In genomic region chr16:66924527-66925321, GRCh38 we compare ENCODE assay signal across 9 cellular contexts. TPM values are rescaled to one million over a fixed set of nuclear protein-coding genes. Genes with fewer than 3 reads are reported as not detected.
DNase-seq lines count a peak whose midpoint lies in the region; ATAC-seq and TF ChIP-seq lines count a peak whose summit lies in the region.
"Had no signal": no experiment of that assay in that cellular context is flagged by ENCODE, and none has a peak within 500 bp of the region (broad histone marks: within the 10 kb centered on the region; RNA-seq: fewer than 3 reads in every experiment).

No MANE protein-coding gene starts in this region.

- H3K9ac ChIP-seq in OCI-LY3 (ENCODE audit: low read length): no peak overlapping the region

- peaks cover 17% of the 10 kb centered on the region for H3K4me1 ChIP-seq in OCI-LY3 (ENCODE audit: low read length)

- TF ChIP-seq CTCF in GM13977 (IDR thresholded peaks at IDR 0.05; ENCODE audit: extremely low read depth, insufficient read depth, missing control alignments) (peak; percentile 54), OCI-LY3 (IDR thresholded peaks at IDR 0.05; ENCODE audit: low read depth, low read length) (no peak)

- H3K4me3 ChIP-seq in OCI-LY3 (ENCODE audit: low read length): peak overlapping the region; percentile 48

- in situ Hi-C loops in GM13977 (cut with MboI; ENCODE audit: low pct_unique_long_range_greater_than_20kb, low sequenced_read_pairs, unreplicated experiment): no loop called here

- ATAC-seq in HG03378 (IDR thresholded peaks at IDR 0.05; ENCODE audit: unreplicated experiment) (no peak), GM19467 (IDR thresholded peaks at IDR 0.05; ENCODE audit: unreplicated experiment) (no peak)

- H3K27me3 ChIP-seq in OCI-LY3 (ENCODE audit: low read depth, low read length): no peaks in the 10 kb centered on the region

- H3K36me3 ChIP-seq in OCI-LY3 (replicated peaks; ENCODE audit: low read depth, low read length): no peaks in the 10 kb centered on the region

- no peaks in the 10 kb centered on the region for H3K9me3 ChIP-seq in OCI-LY3 (ENCODE audit: insufficient read depth, low read length)

- peak overlapping the region; percentile 41 for H3K4me2 ChIP-seq in OCI-LY3 (ENCODE audit: low read length)

- no peak overlapping the region for H3K27ac ChIP-seq in OCI-LY3 (ENCODE audit: low read length)

- no peaks in the 10 kb centered on the region for H4K20me1 ChIP-seq in OCI-LY3 (ENCODE audit: insufficient read depth, low read length)

- H2AFZ ChIP-seq in OCI-LY3 (ENCODE audit: low read depth, low read length): no peak overlapping the region

- DNase-seq in GM13977 (ENCODE audit: low spot score) (peak; percentile 79), astrocyte of the hippocampus (ENCODE audit: low read depth, low spot score) (peak; percentile 64), iPS-NIHi7 (ENCODE audit: extremely low spot score) (peak; percentile 91), HT-29 (ENCODE audit: low spot score) (no peak)
- peak; percentile 29 to 38 for DNase-seq in stimulated activated CD4-positive, alpha-beta T cell treated with anti-CD3 and anti-CD28 coated beads, Interleukin-4, amount 100 ng/mL, for 48 hours (ENCODE audit: low read depth in 2 of 2)

- H3K79me2 ChIP-seq in OCI-LY3 (ENCODE audit: low read length): no peaks in the 10 kb centered on the region

RNA-seq across cellular contexts. Expression of gene RRAD, which starts 0.6 kb away (rescaled TPM):
- 0.08 and 1.7 TPM in 2 replicates for total RNA-seq in HT-29 (2014; rRNA removed; shearing (Covaris generic))

RNA-seq across cellular contexts. Expression of gene CDH16, which starts 6.0 kb away (rescaled TPM):
- total RNA-seq in HT-29 (2014; rRNA removed; shearing (Covaris generic)): not detected in 2 replicates
- total RNA-seq: activated CD8-positive, alpha-beta memory T cell treated with anti-CD3 and anti-CD28 coated beads for 36 hours had no signal

RNA-seq across cellular contexts. Expression of gene CIAO2B, which starts 9.5 kb away (rescaled TPM):
- 242 and 281 TPM in 2 replicates for total RNA-seq in HT-29 (2014; rRNA removed; shearing (Covaris generic))

RNA-seq across cellular contexts. Expression of gene CES2, which starts 10.6 kb away (rescaled TPM):
- 47.6 and 54.3 TPM in 2 replicates for total RNA-seq in HT-29 (2014; rRNA removed; shearing (Covaris generic))

RNA-seq across cellular contexts. Expression of gene CES3, which starts 36.3 kb away (rescaled TPM):
- 1.3 and 3.4 TPM in 2 replicates for total RNA-seq in HT-29 (2014; rRNA removed; shearing (Covaris generic))
